ENCODE assay signal across 11 cellular contexts in genomic region chr18:55833543-55833942, GRCh38.
DNase-seq lines count a peak whose midpoint lies in the region; ATAC-seq and TF ChIP-seq lines count a peak whose summit lies in the region.
"Had no signal": no experiment of that assay in that cellular context is flagged by ENCODE, and none has a peak within 500 bp of the region (broad histone marks: within the 10 kb centered on the region; RNA-seq: fewer than 3 reads in every experiment).

No MANE protein-coding gene starts in this region.

- no peak for ATAC-seq in activated T-cell treated with anti-CD3 and anti-CD28 coated beads, Interleukin-2, amount 50 U/mL, for 72 hours (replicated peaks in 1 of 2)
- ATAC-seq: WTC11 had no signal

- H3K36me3 Mint-ChIP-seq in activated T-cell treated with anti-CD3 and anti-CD28 coated beads, Interleukin-2, amount 50 U/mL, for 72 hours (ENCODE audit: insufficient read depth in 2 of 2), result peaks cover 2 to 4% of the 10 kb centered on the region in 2 donors

- peaks cover 2 to 12% of the 10 kb centered on the region in 2 donors for H3K9me3 Mint-ChIP-seq in activated T-cell treated with anti-CD3 and anti-CD28 coated beads, Interleukin-2, amount 50 U/mL, for 72 hours

- no peak for TF ChIP-seq CTCF in GM20000 (IDR thresholded peaks at IDR 0.05; ENCODE audit: extremely low read depth, missing control alignments)

- H3K4me3 Mint-ChIP-seq in activated T-cell treated with anti-CD3 and anti-CD28 coated beads, Interleukin-2, amount 50 U/mL, for 72 hours, result no peak overlapping the region
- H3K4me3 Mint-ChIP-seq: WTC11 had no signal

- DNase-seq in DMS53 (lab: John Stamatoyannopoulos, UW) (peak; percentile 28), DMS53 treated with DMSO at 0.1 percent for 48 hours (lab: John Stamatoyannopoulos, UW; ENCODE audit: unreplicated experiment) (no peak), astrocyte of the hippocampus (ENCODE audit: low read depth, low spot score) (peak; percentile 88), iPS-NIHi7 (ENCODE audit: extremely low spot score) (peak; percentile 17), GM20000 (ENCODE audit: low spot score) (no peak), iPS-NIHi11 (ENCODE audit: low spot score) (no peak), DMS153 treated with DMSO at 0.1 percent for 48 hours (lab: John Stamatoyannopoulos, UW; ENCODE audit: unreplicated experiment) (no peak)
- no peak for DNase-seq in activated T-cell treated with anti-CD3 and anti-CD28 coated beads, Interleukin-2, amount 50 U/mL, for 72 hours
- DNase-seq: activated gamma-delta T cell, NCI-H1048 had no signal

- no peaks in the 10 kb centered on the region for H3K27me3 Mint-ChIP-seq in activated T-cell treated with anti-CD3 and anti-CD28 coated beads, Interleukin-2, amount 50 U/mL, for 72 hours (ENCODE audit: low read depth)

- no peaks in the 10 kb centered on the region for H3K4me1 Mint-ChIP-seq in activated T-cell treated with anti-CD3 and anti-CD28 coated beads, Interleukin-2, amount 50 U/mL, for 72 hours (ENCODE audit: low read depth)

- no peak overlapping the region for H3K27ac Mint-ChIP-seq in activated T-cell treated with anti-CD3 and anti-CD28 coated beads, Interleukin-2, amount 50 U/mL, for 72 hours
- H3K27ac Mint-ChIP-seq: WTC11 had no signal

Comparison
In these comparisons a context has a peak if more than half of its experiments do, and no peak if none do; other contexts are left out.
1. DNase-seq: peak in DMS53 (single experiment), astrocyte of the hippocampus (single experiment) and iPS-NIHi7 (single experiment); none in DMS53 treated with DMSO at 0.1 percent for 48 hours (single experiment), activated T-cell treated with anti-CD3 and anti-CD28 coated beads, Interleukin-2, amount 50 U/mL, for 72 hours (0 of 2), GM20000 (single experiment), iPS-NIHi11 (single experiment) and DMS153 treated with DMSO at 0.1 percent for 48 hours (single experiment).